In genomic region chrX:13898084-13898483, GRCh38 we compare ENCODE assay signal across 1 cellular context.
TF ChIP-seq lines count a peak whose summit lies in the region.

No MANE protein-coding gene starts in this region.

TF ChIP-seq in IMR-90, 13 proteins besides CTCF, POLR2A, EP300 and RAD21 (continued from another document):
- TF ChIP-seq RFX5 (IDR thresholded peaks at IDR 0.05; ENCODE audit: low read depth, low read length) (no peak), CHD1 (IDR thresholded peaks at IDR 0.05; ENCODE audit: low read depth, low read length) (no peak), MXI1 (IDR thresholded peaks at IDR 0.05; ENCODE audit: borderline replicate concordance, low read depth, low read length) (no peak), MAZ (IDR thresholded peaks at IDR 0.05; ENCODE audit: borderline replicate concordance, low read depth, low read length) (no peak), BHLHE40 (IDR thresholded peaks at IDR 0.05; ENCODE audit: low read depth, low read length) (no peak), ELK1 (IDR thresholded peaks at IDR 0.05; ENCODE audit: borderline replicate concordance, low read depth, low read length) (no peak), FOS (IDR thresholded peaks at IDR 0.05; ENCODE audit: low read depth, low read length) (no peak), NFE2L2 (IDR thresholded peaks at IDR 0.05; ENCODE audit: low read depth, low read length) (no peak), MAFK (IDR thresholded peaks at IDR 0.05; ENCODE audit: low read depth, low read length) (no peak), SMC3 (IDR thresholded peaks at IDR 0.05; ENCODE audit: low read depth, low read length) (no peak), RCOR1 (IDR thresholded peaks at IDR 0.05; ENCODE audit: insufficient replicate concordance, low read length) (no peak)
